Comparison of ENCODE assay signal across 24 cellular contexts in genomic region chr4:133524369-133524768, GRCh38.
DNase-seq lines count a peak whose midpoint lies in the region; ATAC-seq and TF ChIP-seq lines count a peak whose summit lies in the region.
"Had no signal": no experiment of that assay in that cellular context is flagged by ENCODE, and none has a peak within 500 bp of the region (broad histone marks: within the 10 kb centered on the region; RNA-seq: fewer than 3 reads in every experiment).

No MANE protein-coding gene starts in this region.

- no peak overlapping the region for H3K27ac Mint-ChIP-seq in activated CD8-positive, alpha-beta T cell treated with anti-CD3 and anti-CD28 coated beads for 36 hours
- H3K27ac Mint-ChIP-seq: CD4-positive, alpha-beta T cell; IgD-negative memory B cell had no signal

- H3K27ac ChIP-seq in DND-41 (ENCODE audit: low read length) = peak overlapping the region; percentile 66; the same call in 1 of the 2 replicates
- H3K27ac ChIP-seq in SU-DHL-6 (ENCODE audit: low read depth, low read length) = no peak overlapping the region
- H3K27ac ChIP-seq: BLaER1 treated with 17β-estradiol and CSF1 and Interleukin-3, amounts not matched to agents 10 nM and 100 nM; KMS-11; PC-9 had no signal

- H3K36me3 ChIP-seq in DND-41 (ENCODE audit: insufficient read depth, low read length) (no peaks in the 10 kb centered on the region), SU-DHL-6 (ENCODE audit: low read length) (no peaks in the 10 kb centered on the region)
- H3K36me3 ChIP-seq: BLaER1 treated with 17β-estradiol and CSF1 and Interleukin-3, amounts not matched to agents 10 nM and 100 nM had no signal

- no peaks in the 10 kb centered on the region for H4K20me1 ChIP-seq in DND-41 (ENCODE audit: insufficient read depth, low read length)
- no peaks in the 10 kb centered on the region for H4K20me1 ChIP-seq in SU-DHL-6 (ENCODE audit: low read depth, low read length)
- H4K20me1 ChIP-seq: BLaER1 treated with 17β-estradiol and CSF1 and Interleukin-3, amounts not matched to agents 10 nM and 100 nM had no signal

- peak; percentile 42; the same call in 2 of the 3 replicates for ATAC-seq in DND-41 (ENCODE audit: insufficient read depth, low read depth)
- ATAC-seq in GM21390 (IDR thresholded peaks at IDR 0.05; ENCODE audit: unreplicated experiment) = no peak
- ATAC-seq in GM19351 (IDR thresholded peaks at IDR 0.05; ENCODE audit: unreplicated experiment) = no peak
- no peak for ATAC-seq in activated CD8-positive, alpha-beta T cell treated with anti-CD3 and anti-CD28 coated beads for 36 hours

- no peak overlapping the region for H3K9ac ChIP-seq in DND-41 (ENCODE audit: low read depth, low read length)
- no peak overlapping the region for H3K9ac ChIP-seq in SU-DHL-6 (ENCODE audit: low read length)
- H3K9ac ChIP-seq: BLaER1 treated with 17β-estradiol and CSF1 and Interleukin-3, amounts not matched to agents 10 nM and 100 nM; KMS-11 had no signal

- DNase-seq in DND-41 (no peak), ELR (ENCODE audit: low read depth) (peak; percentile 34), epithelial cell of esophagus (ENCODE audit: low read depth) (peak; percentile 65), T-helper 1 cell (no peak)
- DNase-seq in activated CD8-positive, alpha-beta T cell treated with anti-CD3 and anti-CD28 coated beads for 36 hours = no peak
- DNase-seq: AML-193; CD4-positive, alpha-beta T cell; DMS79; NCI-H1048; NCI-H1694; NCI-H2029 treated with DMSO at 0.1 percent for 48 hours; NCI-H2171 treated with DMSO at 0.1 percent for 48 hours; NCI-H345; NCI-H524 treated with DMSO at 0.1 percent for 48 hours; NCI-H774; PC-9; RPMI8226; SHP77 had no signal

- H3K4me2 ChIP-seq in DND-41 (ENCODE audit: insufficient read depth, low read length) = no peak overlapping the region
- H3K4me2 ChIP-seq in SU-DHL-6 (ENCODE audit: low read depth, low read length, poor library complexity, severe bottlenecking) = no peak overlapping the region
- H3K4me2 ChIP-seq: BLaER1 treated with 17β-estradiol and CSF1 and Interleukin-3, amounts not matched to agents 10 nM and 100 nM; KMS-11; PC-9 had no signal

- no peaks in the 10 kb centered on the region for H3K27me3 Mint-ChIP-seq in activated CD8-positive, alpha-beta T cell treated with anti-CD3 and anti-CD28 coated beads for 36 hours
- H3K27me3 Mint-ChIP-seq: CD4-positive, alpha-beta T cell; IgD-negative memory B cell had no signal

- intact Hi-C loops in activated CD8-positive, alpha-beta T cell treated with anti-CD3 and anti-CD28 coated beads for 36 hours (cut with micrococcal nuclease) = no loop called here

- no peaks in the 10 kb centered on the region for H3K27me3 ChIP-seq in DND-41 (ENCODE audit: insufficient read depth, low read length, poor library complexity)
- no peaks in the 10 kb centered on the region for H3K27me3 ChIP-seq in SU-DHL-6 (ENCODE audit: low read length)
- H3K27me3 ChIP-seq: BLaER1 treated with 17β-estradiol and CSF1 and Interleukin-3, amounts not matched to agents 10 nM and 100 nM had no signal

- CTCF ChIA-PET in activated CD8-positive, alpha-beta T cell treated with anti-CD3 and anti-CD28 coated beads for 36 hours (lab: Charles Lee) = no interaction called here

- POLR2A ChIA-PET in activated CD8-positive, alpha-beta T cell treated with anti-CD3 and anti-CD28 coated beads for 36 hours (lab: Charles Lee) = no interaction called here

- H3K9me3 Mint-ChIP-seq in activated CD8-positive, alpha-beta T cell treated with anti-CD3 and anti-CD28 coated beads for 36 hours = no peaks in the 10 kb centered on the region
- H3K9me3 Mint-ChIP-seq: CD4-positive, alpha-beta T cell had no signal

- no peaks in the 10 kb centered on the region for H3K4me1 Mint-ChIP-seq in activated CD8-positive, alpha-beta T cell treated with anti-CD3 and anti-CD28 coated beads for 36 hours (ENCODE audit: low read depth)
- H3K4me1 Mint-ChIP-seq: IgD-negative memory B cell had no signal

- H3K79me2 ChIP-seq in DND-41 (ENCODE audit: insufficient read depth, low read length) = no peaks in the 10 kb centered on the region
- H3K79me2 ChIP-seq in SU-DHL-6 (ENCODE audit: insufficient read depth, low read length) = no peaks in the 10 kb centered on the region

- H3K36me3 Mint-ChIP-seq in activated CD8-positive, alpha-beta T cell treated with anti-CD3 and anti-CD28 coated beads for 36 hours (ENCODE audit: low read depth) = no peaks in the 10 kb centered on the region
- H3K36me3 Mint-ChIP-seq: IgD-negative memory B cell had no signal

- H2AFZ ChIP-seq in DND-41 (ENCODE audit: low read depth, low read length) (no peak overlapping the region; the same call in 1 of the 2 replicates), SU-DHL-6 (ENCODE audit: low read depth, low read length, severe bottlenecking) (peak overlapping the region; percentile 59)
- H2AFZ ChIP-seq: PC-9 had no signal

- no peaks in the 10 kb centered on the region for H3K9me2 ChIP-seq in SU-DHL-6 (replicated peaks; ENCODE audit: insufficient read depth, low read length)

- H3K4me3 ChIP-seq in DND-41 (ENCODE audit: low read depth in 1 of 2, low read length in 2 of 2) (no peak overlapping the region), SU-DHL-6 (ENCODE audit: insufficient read depth, low read length, poor library complexity, severe bottlenecking) (no peak overlapping the region), epithelial cell of esophagus (ENCODE audit: low read length) (no peak overlapping the region)
- H3K4me3 ChIP-seq: BLaER1 treated with 17β-estradiol and CSF1 and Interleukin-3, amounts not matched to agents 10 nM and 100 nM; PC-9 had no signal

- peaks cover 14% of the 10 kb centered on the region for H3K9me3 ChIP-seq in DND-41 (ENCODE audit: insufficient read depth, low read length, severe bottlenecking)
- no peaks in the 10 kb centered on the region for H3K9me3 ChIP-seq in SU-DHL-6 (ENCODE audit: insufficient read depth, low read length)
- H3K9me3 ChIP-seq: BLaER1 treated with 17β-estradiol and CSF1 and Interleukin-3, amounts not matched to agents 10 nM and 100 nM had no signal

- H3K4me3 Mint-ChIP-seq in activated CD8-positive, alpha-beta T cell treated with anti-CD3 and anti-CD28 coated beads for 36 hours = no peak overlapping the region
- H3K4me3 Mint-ChIP-seq: CD4-positive, alpha-beta T cell; IgD-negative memory B cell had no signal

- TF ChIP-seq CTCF in DND-41 (IDR thresholded peaks at IDR 0.05; ENCODE audit: borderline replicate concordance, extremely low read depth, low read length, poor library complexity, severe bottlenecking) = no peak
- no peak for TF ChIP-seq CTCF in SU-DHL-6 (IDR thresholded peaks at IDR 0.05; ENCODE audit: insufficient read depth, low read length, poor library complexity, severe bottlenecking)
- no peak for TF ChIP-seq CTCF in epithelial cell of esophagus (IDR thresholded peaks at IDR 0.05; ENCODE audit: insufficient read depth, low read depth, low read length, missing control alignments)
- no peak for TF ChIP-seq CTCF in activated CD8-positive, alpha-beta T cell treated with anti-CD3 and anti-CD28 coated beads for 36 hours (IDR thresholded peaks at IDR 0.05)

- H3K4me1 ChIP-seq in DND-41 (ENCODE audit: insufficient read depth, low read length) = peaks cover 21% of the 10 kb centered on the region

- H3F3A ChIP-seq in SU-DHL-6 (ENCODE audit: insufficient read depth) = no peaks in the 10 kb centered on the region

Comparison
In these comparisons a context has a peak if more than half of its experiments do, and no peak if none do; other contexts are left out.
1. DNase-seq: peak in ELR (single experiment) and epithelial cell of esophagus (single experiment); none in DND-41 (single experiment), T-helper 1 cell (0 of 5) and activated CD8-positive, alpha-beta T cell treated with anti-CD3 and anti-CD28 coated beads for 36 hours (single experiment).